In the genomic region with DNA sequence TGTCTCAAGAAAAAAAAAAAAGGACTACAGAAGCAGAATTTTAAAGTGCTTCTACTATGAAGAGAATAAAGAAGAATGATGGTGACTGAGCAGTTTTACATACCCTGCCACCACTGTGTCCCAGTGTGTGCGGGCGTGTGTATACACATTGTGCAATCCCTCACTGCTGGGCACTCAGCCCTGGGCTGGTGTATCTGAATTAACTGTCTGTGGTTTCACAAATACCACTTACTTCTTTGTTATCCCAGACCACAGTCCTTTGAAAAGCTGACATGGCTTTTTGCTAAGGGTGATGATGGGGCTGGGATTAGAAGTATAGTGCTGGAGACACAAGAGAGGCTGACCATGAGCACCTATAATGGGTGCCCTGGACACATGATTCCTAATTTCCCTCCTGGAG, we compare ENCODE assay signal across 25 cellular contexts. TPM values are rescaled to one million over a fixed set of nuclear protein-coding genes. Genes with fewer than 3 reads are reported as not detected.
DNase-seq lines count a peak whose midpoint lies in the region; ATAC-seq, FAIRE-seq and TF ChIP-seq lines count a peak whose summit lies in the region.
"Had no signal": no experiment of that assay in that cellular context is flagged by ENCODE, and none has a peak within 500 bp of the region (broad histone marks: within the 10 kb centered on the region; RNA-seq: fewer than 3 reads in every experiment).

No MANE protein-coding gene starts in this region.

- H3K4me2 ChIP-seq in K562 (ENCODE audit: insufficient read depth, low read length) (no peak overlapping the region), PC-9 (no peak overlapping the region)
- H3K4me2 ChIP-seq: BLaER1 treated with 17β-estradiol and CSF1 and Interleukin-3, amounts not matched to agents 10 nM and 100 nM had no signal

- no peak overlapping the region for H3K27ac ChIP-seq in K562 (ENCODE audit: extremely low read depth, low read depth, low read length)
- no peak overlapping the region for H3K27ac ChIP-seq in PC-9
- H3K27ac ChIP-seq: 22Rv1; BLaER1 treated with 17β-estradiol and CSF1 and Interleukin-3, amounts not matched to agents 10 nM and 100 nM; GM23248 had no signal

- peaks cover 14% of the 10 kb centered on the region; the same call in 1 of the 2 replicates for H3F3A ChIP-seq in PC-9 (ENCODE audit: insufficient read depth, low read depth)

- in situ Hi-C loops in K562 (cut with MboI) = no loop called here

- H3K36me3 ChIP-seq in K562 (ENCODE audit: control insufficient read depth, insufficient read depth, low read length) = no peaks in the 10 kb centered on the region
- no peaks in the 10 kb centered on the region for H3K36me3 ChIP-seq in PC-9 (ENCODE audit: low read depth)
- H3K36me3 ChIP-seq: BE2C had no signal

- H3K27me3 ChIP-seq in K562 (ENCODE audit: control insufficient read depth in 2 of 2, insufficient read depth in 2 of 2, low read length in 2 of 2) (peaks cover 2 to 22% of the 10 kb centered on the region in 2 experiments; a peak in 3 of 5 replicates), PC-9 (ENCODE audit: insufficient read depth, low read depth) (no peaks in the 10 kb centered on the region)
- H3K27me3 ChIP-seq: BE2C; BLaER1 treated with 17β-estradiol and CSF1 and Interleukin-3, amounts not matched to agents 10 nM and 100 nM had no signal

- no peak overlapping the region for H3K9ac ChIP-seq in K562 (ENCODE audit: insufficient read depth in 1 of 2, low read depth in 2 of 2, low read length in 2 of 2)
- H3K9ac ChIP-seq: BLaER1 treated with 17β-estradiol and CSF1 and Interleukin-3, amounts not matched to agents 10 nM and 100 nM; GM23248 had no signal

- TF ChIP-seq RAD21 in K562 (CRISPR knock-in tag; conservative IDR thresholded peaks at IDR 0.05 in 1 of 2, IDR thresholded peaks at IDR 0.05 in 1 of 2) = no peak

- H3K4me1 ChIP-seq in K562 (replicated peaks in 1 of 2; ENCODE audit: control insufficient read depth in 2 of 2, insufficient read depth in 2 of 2, low read length in 2 of 2) (peaks cover 4 to 5% of the 10 kb centered on the region in 2 experiments; a peak in 3 of 5 replicates), PC-9 (replicated peaks; ENCODE audit: insufficient read depth) (peaks cover 17% of the 10 kb centered on the region)
- H3K4me1 ChIP-seq: BE2C had no signal

- FAIRE-seq in K562 (lab: Jason Lieb, UNC) = no peak
- FAIRE-seq: A204.1, D721Med, GM12878, GM19239, H1 had no signal

- ATAC-seq in K562 (no peak), left lobe of liver (peak; percentile 91)
- ATAC-seq: GM12878 had no signal

- H3K79me2 ChIP-seq in K562 (ENCODE audit: control insufficient read depth, insufficient read depth, low read length) (no peaks in the 10 kb centered on the region), PC-9 (ENCODE audit: low read depth) (no peaks in the 10 kb centered on the region)

- H2AFZ ChIP-seq in K562 (ENCODE audit: low read depth, low read length) (no peak overlapping the region), PC-9 (no peak overlapping the region)
- H2AFZ ChIP-seq: GM23248 had no signal

- WGBS in K562 (ENCODE audit: insufficient coverage, low coverage, missing lambda C conversion rate) = 0% methylated on average over 2 of the region's 2 CpGs

- no peaks in the 10 kb centered on the region for H4K20me1 ChIP-seq in K562 (replicated peaks; ENCODE audit: control insufficient read depth, insufficient read depth, low read length)
- no peaks in the 10 kb centered on the region for H4K20me1 ChIP-seq in PC-9 (ENCODE audit: insufficient read depth)
- H4K20me1 ChIP-seq: BLaER1 treated with 17β-estradiol and CSF1 and Interleukin-3, amounts not matched to agents 10 nM and 100 nM had no signal

- BruUV-seq in K562 (replicated peaks; lab: Mats Ljungman, UMichigan) (no TSS peak), PC-9 (replicated peaks; lab: Mats Ljungman, UMichigan) (no TSS peak)

- no peak for TF ChIP-seq POLR2A in K562 (conservative IDR thresholded peaks at IDR 0.05)

- TF ChIP-seq EP300 in K562 (IDR thresholded peaks at IDR 0.05; ENCODE audit: low read length) = no peak

- intact Hi-C loops in K562 (cut with micrococcal nuclease) (no loop called here), PC-9 (cut with micrococcal nuclease; ENCODE audit: unreplicated experiment) (no loop called here)

- H3K4me3 ChIP-seq in K562 (no peak overlapping the region), PC-9 (no peak overlapping the region)
- H3K4me3 ChIP-seq: BLaER1 treated with 17β-estradiol and CSF1 and Interleukin-3, amounts not matched to agents 10 nM and 100 nM; GM12878; GM23248 had no signal

- TF ChIP-seq CTCF in K562 (IDR thresholded peaks at IDR 0.05 in 2 of 3, conservative IDR thresholded peaks at IDR 0.05 in 1 of 3; ENCODE audit: insufficient read depth in 2 of 3, low read depth in 1 of 3, low read length in 3 of 3) = no peak
- TF ChIP-seq CTCF in PC-9 (conservative IDR thresholded peaks at IDR 0.05) = no peak

- POLR2A ChIA-PET in K562 (lab: Yijun Ruan, JAX) = no interaction called here
- POLR2A ChIA-PET in PC-9 (lab: Charles Lee; ENCODE audit: unreplicated experiment) = no interaction called here

- DNase-seq in AML-193 (lab: John Stamatoyannopoulos, UW) (peak; percentile 56 to 66), K562 (ENCODE audit: extremely low read depth in 1 of 4, low spot score in 3 of 4) (no peak), left lobe of liver (ENCODE audit: low spot score) (peak; percentile 72), hypothalamus (lab: John Stamatoyannopoulos, UW) (no peak), PC-9 (no peak), NCI-H2196 (lab: John Stamatoyannopoulos, UW; ENCODE audit: unreplicated experiment) (no peak)
- DNase-seq: BE2C; CD4-positive, alpha-beta T cell; CD8-positive, alpha-beta memory T cell; DMS 273 treated with DMSO at 0.1 percent for 48 hours; DMS79; EL; GDM1; GM23248; H7; HCEC 1CT had no signal

- no peaks in the 10 kb centered on the region for H3K9me2 ChIP-seq in PC-9 (ENCODE audit: insufficient read depth)

- no peaks in the 10 kb centered on the region for H3K9me1 ChIP-seq in K562 (ENCODE audit: control insufficient read depth, insufficient read depth, low read length)

- H3K9me3 ChIP-seq in K562 (replicated peaks; ENCODE audit: control insufficient read depth, insufficient read depth, low read depth, low read length) (0 out of 2 replicates have a peak, but pooled peaks cover 3% of the 10 kb centered on the region), PC-9 (ENCODE audit: insufficient read depth, low read depth) (peaks cover 30% of the 10 kb centered on the region)
- H3K9me3 ChIP-seq: BE2C had no signal

- CTCF ChIA-PET in K562 (lab: Yijun Ruan, JAX; ENCODE audit: low intra/inter-chr PET ratio) (no interaction called here), PC-9 (lab: Charles Lee) (no interaction called here)

RNA-seq across cellular contexts. Expression of a gene that starts 21.1 kb away (rescaled TPM):
- 2.1 and 5.6 TPM in 2 replicates for total RNA-seq in K562 (2011; cell fraction: chromatin; rRNA removed; ENCODE audit: low replicate concordance)
- total RNA-seq in K562 (2011; cell fraction: nucleolus; rRNA removed) = 3.2 and 3.3 TPM in 2 replicates
- 2.2 and 2.7 TPM in 2 replicates for total RNA-seq in K562 (2011; cell fraction: nucleoplasm; rRNA removed)
- total RNA-seq in K562 (2014; rRNA removed) (0.04 and 0.36 TPM in 2 replicates), K562 (2014; rRNA removed; fragmentation: Illumina TruSeq; extraction: Trizol) (0.11 and 0.51 TPM in 2 replicates), K562 (2015; rRNA removed; fragmentation: Illumina TruSeq; extraction: Trizol) (0.04 and 0.11 TPM in 2 replicates), K562 (2021) (0.18 and 0.81 TPM in 2 replicates), left lobe of liver (0.53 TPM), PC-9 (2021) (13.5 and 14.7 TPM in 2 replicates)
- polyA plus RNA-seq in K562 (2011; rRNA removed) (0.08 and 0.37 TPM in 2 replicates), K562 (2014; fragmentation: Illumina TruSeq; extraction: Trizol) (0.25 and 0.26 TPM in 2 replicates), K562 (2014; fragmentation: Nextera tagmentation; extraction: Ambion mirVana) (under 1 TPM; 0.04 to 0.06 TPM), K562 (2014; rRNA removed) (0.22 and 0.32 TPM in 2 replicates)
- 0.19 and 0.33 TPM in 2 replicates for polyA plus RNA-seq in K562 (2011; cell fraction: cytosol; rRNA removed)
- 3.7 and 4.0 TPM in 2 replicates for polyA plus RNA-seq in K562 (2011; cell fraction: nucleus; rRNA removed)
- polyA plus RNA-seq in K562 (2012) = 0.59 and 13.5 TPM in 2 replicates
- polyA minus RNA-seq in K562 (2011; rRNA and poly(A)+ RNA removed) = 0.36 and 0.46 TPM in 2 replicates
- polyA minus RNA-seq in K562 (2011; cell fraction: cytosol; rRNA and poly(A)+ RNA removed) = not detected in 2 replicates
- polyA minus RNA-seq in K562 (2011; cell fraction: nucleus; rRNA and poly(A)+ RNA removed) = 0.89 and 0.94 TPM in 2 replicates
- total RNA-seq: CD4-positive, alpha-beta T cell; CD8-positive, alpha-beta memory T cell; GM12878; GM23248 had no signal
- polyA plus RNA-seq: AG04450; CD14-positive monocyte; CD8-positive, alpha-beta memory T cell; GM12878; GM23248 had no signal

RNA-seq across cellular contexts. Expression of a gene that starts 26.9 kb away (rescaled TPM):
- 0.56 and 0.74 TPM in 2 replicates for total RNA-seq in K562 (2011; cell fraction: chromatin; rRNA removed; ENCODE audit: low replicate concordance)
- 0.17 and 0.26 TPM in 2 replicates for total RNA-seq in K562 (2011; cell fraction: nucleolus; rRNA removed)
- total RNA-seq in K562 (2011; cell fraction: nucleoplasm; rRNA removed) = 0.44 and 1.1 TPM in 2 replicates
- not detected in 2 replicates for total RNA-seq in K562 (2014; rRNA removed)
- not detected in 2 replicates for total RNA-seq in K562 (2014; rRNA removed; fragmentation: Illumina TruSeq; extraction: Trizol)
- not detected in 2 replicates for total RNA-seq in K562 (2015; rRNA removed; fragmentation: Illumina TruSeq; extraction: Trizol)
- not detected in 2 replicates for total RNA-seq in K562 (2021)
- polyA plus RNA-seq in K562 (2011; rRNA removed) = 0.12 TPM in 1 of 2 replicates, not detected in the other
- polyA plus RNA-seq in K562 (2011; cell fraction: cytosol; rRNA removed) = 0.03 TPM in 1 of 2 replicates, not detected in the other
- polyA plus RNA-seq in K562 (2011; cell fraction: nucleus; rRNA removed) = 0.36 and 0.60 TPM in 2 replicates
- polyA plus RNA-seq in K562 (2012) = 0.08 TPM in 1 of 2 replicates, not detected in the other
- 0.04 TPM in 1 of 2 replicates, not detected in the other for polyA plus RNA-seq in K562 (2014; fragmentation: Illumina TruSeq; extraction: Trizol)
- not detected for polyA plus RNA-seq in K562 (2014; fragmentation: Nextera tagmentation; extraction: Ambion mirVana)
- polyA plus RNA-seq in K562 (2014; rRNA removed) = not detected in 2 replicates
- polyA minus RNA-seq in K562 (2011; rRNA and poly(A)+ RNA removed) = 0.27 TPM in 1 of 2 replicates, not detected in the other
- not detected in 2 replicates for polyA minus RNA-seq in K562 (2011; cell fraction: cytosol; rRNA and poly(A)+ RNA removed)
- polyA minus RNA-seq in K562 (2011; cell fraction: nucleus; rRNA and poly(A)+ RNA removed) = 0.13 and 0.22 TPM in 2 replicates
- not detected for total RNA-seq in left lobe of liver
- total RNA-seq in PC-9 (2021) = not detected in 2 replicates
- total RNA-seq: CD4-positive, alpha-beta T cell; CD8-positive, alpha-beta memory T cell; GM12878; GM23248; H1; H7 had no signal
- polyA plus RNA-seq: AG04450; CD14-positive monocyte; CD8-positive, alpha-beta memory T cell; GM12878; GM23248 had no signal

RNA-seq across cellular contexts. Expression of a gene that starts 32.6 kb away (rescaled TPM):
- not detected in 2 replicates for total RNA-seq in K562 (2011; cell fraction: chromatin; rRNA removed; ENCODE audit: low replicate concordance)
- not detected in 2 replicates for total RNA-seq in K562 (2011; cell fraction: nucleolus; rRNA removed)
- not detected in 2 replicates for total RNA-seq in K562 (2011; cell fraction: nucleoplasm; rRNA removed)
- total RNA-seq in K562 (2014; rRNA removed) (not detected in 2 replicates), K562 (2014; rRNA removed; fragmentation: Illumina TruSeq; extraction: Trizol) (not detected in 2 replicates), K562 (2015; rRNA removed; fragmentation: Illumina TruSeq; extraction: Trizol) (not detected in 2 replicates), K562 (2021) (not detected in 2 replicates), left lobe of liver (not detected), PC-9 (2021) (not detected in 2 replicates)
- polyA plus RNA-seq in K562 (2011; rRNA removed) (not detected in 2 replicates), K562 (2014; fragmentation: Illumina TruSeq; extraction: Trizol) (not detected in 2 replicates), K562 (2014; fragmentation: Nextera tagmentation; extraction: Ambion mirVana) (not detected), K562 (2014; rRNA removed) (not detected in 2 replicates)
- polyA plus RNA-seq in K562 (2011; cell fraction: cytosol; rRNA removed) = not detected in 2 replicates
- not detected in 2 replicates for polyA plus RNA-seq in K562 (2011; cell fraction: nucleus; rRNA removed)
- 0.20 and 0.55 TPM in 2 replicates for polyA plus RNA-seq in K562 (2012)
- not detected in 2 replicates for polyA minus RNA-seq in K562 (2011; rRNA and poly(A)+ RNA removed)
- polyA minus RNA-seq in K562 (2011; cell fraction: cytosol; rRNA and poly(A)+ RNA removed) = not detected in 2 replicates
- not detected in 2 replicates for polyA minus RNA-seq in K562 (2011; cell fraction: nucleus; rRNA and poly(A)+ RNA removed)
- total RNA-seq: CD4-positive, alpha-beta T cell; CD8-positive, alpha-beta memory T cell; GM12878; GM23248; H1; H7 had no signal
- polyA plus RNA-seq: AG04450; CD14-positive monocyte; CD8-positive, alpha-beta memory T cell; GM12878; GM23248; H1 had no signal

RNA-seq across cellular contexts. Expression of a gene that starts 51.8 kb away (rescaled TPM):
- 81.3 and 499 TPM in 2 replicates for total RNA-seq in K562 (2011; cell fraction: chromatin; rRNA removed; ENCODE audit: low replicate concordance)
- 147 and 442 TPM in 2 replicates for total RNA-seq in K562 (2011; cell fraction: nucleolus; rRNA removed)
- 112 and 171 TPM in 2 replicates for total RNA-seq in K562 (2011; cell fraction: nucleoplasm; rRNA removed)
- 10.4 and 11.3 TPM in 2 replicates for total RNA-seq in K562 (2014; rRNA removed)
- 4.1 and 4.3 TPM in 2 replicates for total RNA-seq in K562 (2014; rRNA removed; fragmentation: Illumina TruSeq; extraction: Trizol)
- total RNA-seq in K562 (2015; rRNA removed; fragmentation: Illumina TruSeq; extraction: Trizol) = 1.5 and 2.1 TPM in 2 replicates
- total RNA-seq in K562 (2021) = 13.2 and 19.1 TPM in 2 replicates
- 108 and 123 TPM in 2 replicates for polyA plus RNA-seq in K562 (2011; rRNA removed)
- polyA plus RNA-seq in K562 (2011; cell fraction: cytosol; rRNA removed) = 99.6 and 191 TPM in 2 replicates
- polyA plus RNA-seq in K562 (2011; cell fraction: nucleus; rRNA removed) = 516 and 1,081 TPM in 2 replicates
- 8.8 and 13.0 TPM in 2 replicates for polyA plus RNA-seq in K562 (2012)
- 7.6 and 10.7 TPM in 2 replicates for polyA plus RNA-seq in K562 (2014; fragmentation: Illumina TruSeq; extraction: Trizol)
- polyA plus RNA-seq in K562 (2014; fragmentation: Nextera tagmentation; extraction: Ambion mirVana) = 1 to 10 TPM; 1.4 to 2.5 TPM
- polyA plus RNA-seq in K562 (2014; rRNA removed) = 12.0 and 16.3 TPM in 2 replicates
- polyA minus RNA-seq in K562 (2011; rRNA and poly(A)+ RNA removed) = 56.3 and 87.3 TPM in 2 replicates
- polyA minus RNA-seq in K562 (2011; cell fraction: cytosol; rRNA and poly(A)+ RNA removed) = 119 and 124 TPM in 2 replicates
- 75.4 and 113 TPM in 2 replicates for polyA minus RNA-seq in K562 (2011; cell fraction: nucleus; rRNA and poly(A)+ RNA removed)
- 5.1 TPM for total RNA-seq in left lobe of liver
- 39.2 and 72.9 TPM in 2 replicates for total RNA-seq in PC-9 (2021)

RNA-seq across cellular contexts. Expression of a gene that starts 55.5 kb away (rescaled TPM):
- total RNA-seq in K562 (2011; cell fraction: chromatin; rRNA removed; ENCODE audit: low replicate concordance) = 113 and 184 TPM in 2 replicates
- 129 and 133 TPM in 2 replicates for total RNA-seq in K562 (2011; cell fraction: nucleolus; rRNA removed)
- total RNA-seq in K562 (2011; cell fraction: nucleoplasm; rRNA removed) = 107 and 122 TPM in 2 replicates
- total RNA-seq in K562 (2014; rRNA removed) = 15.9 and 22.0 TPM in 2 replicates
- total RNA-seq in K562 (2014; rRNA removed; fragmentation: Illumina TruSeq; extraction: Trizol) = 19.2 and 19.3 TPM in 2 replicates
- total RNA-seq in K562 (2015; rRNA removed; fragmentation: Illumina TruSeq; extraction: Trizol) = 22.2 and 25.5 TPM in 2 replicates
- 28.7 and 34.3 TPM in 2 replicates for total RNA-seq in K562 (2021)
- polyA plus RNA-seq in K562 (2011; rRNA removed) = 47.4 and 72.0 TPM in 2 replicates
- 33.6 and 44.4 TPM in 2 replicates for polyA plus RNA-seq in K562 (2011; cell fraction: cytosol; rRNA removed)
- polyA plus RNA-seq in K562 (2011; cell fraction: nucleus; rRNA removed) = 361 and 506 TPM in 2 replicates
- polyA plus RNA-seq in K562 (2012) = 25.0 and 47.3 TPM in 2 replicates
- 33.8 and 35.3 TPM in 2 replicates for polyA plus RNA-seq in K562 (2014; fragmentation: Illumina TruSeq; extraction: Trizol)
- polyA plus RNA-seq in K562 (2014; fragmentation: Nextera tagmentation; extraction: Ambion mirVana) = 10 to 100 TPM in 1 of 2 experiments, 1 to 10 TPM in 1; 9.0 to 18.9 TPM
- 33.1 and 36.7 TPM in 2 replicates for polyA plus RNA-seq in K562 (2014; rRNA removed)
- polyA minus RNA-seq in K562 (2011; rRNA and poly(A)+ RNA removed) = 31.5 and 38.3 TPM in 2 replicates
- polyA minus RNA-seq in K562 (2011; cell fraction: cytosol; rRNA and poly(A)+ RNA removed) = 14.1 and 24.0 TPM in 2 replicates
- polyA minus RNA-seq in K562 (2011; cell fraction: nucleus; rRNA and poly(A)+ RNA removed) = 85.5 and 91.1 TPM in 2 replicates
- 0.28 TPM for total RNA-seq in left lobe of liver
- total RNA-seq in PC-9 (2021) = 0.46 TPM in 1 of 2 replicates, not detected in the other
- total RNA-seq: GM23248 had no signal
- polyA plus RNA-seq: CD14-positive monocyte; CD8-positive, alpha-beta memory T cell; GM23248 had no signal

Comparison
In these comparisons a context has a peak if more than half of its experiments do, and no peak if none do; other contexts are left out.
1. DNase-seq: peak in AML-193 (2 of 2) and left lobe of liver (single experiment); none in K562 (0 of 4), hypothalamus (0 of 51), PC-9 (0 of 2) and NCI-H2196 (single experiment).